Comparison of ENCODE assay signal across 7 cellular contexts in genomic region chr1:1305300-1306069, GRCh38. TPM values are rescaled to one million over a fixed set of nuclear protein-coding genes. Genes with fewer than 3 reads are reported as not detected.
DNase-seq lines count a peak whose midpoint lies in the region; ATAC-seq and TF ChIP-seq lines count a peak whose summit lies in the region.

No MANE protein-coding gene starts in this region.

- H3K4me3 Mint-ChIP-seq in naive B cell, result peak overlapping the region; percentile 75 to 93 (median 88)

- H3K36me3 ChIP-seq in stomach smooth muscle (ENCODE audit: control insufficient read depth in 2 of 2, insufficient read depth in 2 of 2, low read length in 2 of 2), result no peaks in the 10 kb centered on the region

- peak; percentile 16 for TF ChIP-seq POLR2A in GM18526 (IDR thresholded peaks at IDR 0.05; ENCODE audit: extremely low read depth, insufficient read length)

- no peaks in the 10 kb centered on the region for H3K9me3 ChIP-seq in stomach smooth muscle (ENCODE audit: control insufficient read depth in 2 of 2, low read length in 2 of 2)

- H3K27ac Mint-ChIP-seq in naive B cell, result peak overlapping the region; percentile 42 to 83 (median 70)

- peaks cover 19 to 30% (median 20%) of the 10 kb centered on the region in 3 donors for H3K4me1 Mint-ChIP-seq in naive B cell

- peak; percentile 30 to 43 for ATAC-seq in naive B cell (ENCODE audit: low read depth in 2 of 2)
- ATAC-seq in GM18868 (IDR thresholded peaks at IDR 0.05; ENCODE audit: unreplicated experiment), result no peak

- H3K4me1 ChIP-seq in stomach smooth muscle (ENCODE audit: control insufficient read depth, insufficient read depth, low read length), result peaks cover 57% of the 10 kb centered on the region

- H3K27me3 ChIP-seq in stomach smooth muscle (ENCODE audit: control insufficient read depth in 1 of 2, insufficient read depth in 2 of 2, low read length in 2 of 2), result no peaks in the 10 kb centered on the region

- no peaks in the 10 kb centered on the region for H3K9me3 Mint-ChIP-seq in naive B cell

- no peaks in the 10 kb centered on the region for H3K27me3 Mint-ChIP-seq in naive B cell

- peak overlapping the region; percentile 71 to 76 for H3K9ac ChIP-seq in stomach smooth muscle (ENCODE audit: low read length in 2 of 2)

- H3K4me3 ChIP-seq in epithelial cell of esophagus (ENCODE audit: low read length) (peak overlapping the region; percentile 78), stomach smooth muscle (ENCODE audit: low read length in 2 of 2) (peak overlapping the region; percentile 75 to 83)

- peak overlapping the region; percentile 71 for H3K27ac ChIP-seq in stomach smooth muscle (ENCODE audit: low read length)

- H3K36me3 Mint-ChIP-seq in naive B cell, result no peaks in the 10 kb centered on the region

- DNase-seq in NCI-H446 treated with DMSO at 0.1 percent for 48 hours (lab: John Stamatoyannopoulos, UW) (peak; percentile 78), epithelial cell of esophagus (ENCODE audit: low read depth) (peak; percentile 83), naive B cell (peak; percentile 65)
- DNase-seq in activated CD8-positive, alpha-beta memory T cell treated with anti-CD3 and anti-CD28 coated beads for 48 hours (ENCODE audit: low read depth in 2 of 3, low spot score in 2 of 3), result peak in 2 of 3 experiments; percentile 40 to 55

- TF ChIP-seq CTCF in epithelial cell of esophagus (IDR thresholded peaks at IDR 0.05; ENCODE audit: insufficient read depth, low read depth, low read length, missing control alignments), result peak; percentile 9

RNA-seq across cellular contexts. Expression of gene ACAP3, which starts 2.2 kb away (rescaled TPM):
- polyA plus RNA-seq in naive B cell (ENCODE audit: low read depth in 6 of 6), result 1 to 10 TPM; 1.9 to 7.2 (median 3.1) TPM

RNA-seq across cellular contexts. Expression of gene PUSL1, which starts 2.9 kb away (rescaled TPM):
- 10 to 100 TPM in 5 of 6 donors, 1 to 10 TPM in 1; 7.2 to 17.2 (median 11.9) TPM for polyA plus RNA-seq in naive B cell (ENCODE audit: low read depth in 6 of 6)

RNA-seq across cellular contexts. Expression of gene INTS11, which starts 19.0 kb away (rescaled TPM):
- polyA plus RNA-seq in naive B cell (ENCODE audit: low read depth in 6 of 6), result 10 to 100 TPM; 45.9 to 61.5 (median 54.3) TPM

RNA-seq across cellular contexts. Expression of gene CPTP, which starts 19.1 kb away (rescaled TPM):
- 10 to 100 TPM in 3 of 6 donors, 1 to 10 TPM in 3; 7.9 to 16.9 (median 10.7) TPM for polyA plus RNA-seq in naive B cell (ENCODE audit: low read depth in 6 of 6)

RNA-seq across cellular contexts. Expression of gene SCNN1D, which starts 25.2 kb away (rescaled TPM):
- polyA plus RNA-seq in naive B cell (ENCODE audit: low read depth in 6 of 6), result not detected
